Comparison of ENCODE assay signal across 36 cellular contexts in the genomic region with DNA sequence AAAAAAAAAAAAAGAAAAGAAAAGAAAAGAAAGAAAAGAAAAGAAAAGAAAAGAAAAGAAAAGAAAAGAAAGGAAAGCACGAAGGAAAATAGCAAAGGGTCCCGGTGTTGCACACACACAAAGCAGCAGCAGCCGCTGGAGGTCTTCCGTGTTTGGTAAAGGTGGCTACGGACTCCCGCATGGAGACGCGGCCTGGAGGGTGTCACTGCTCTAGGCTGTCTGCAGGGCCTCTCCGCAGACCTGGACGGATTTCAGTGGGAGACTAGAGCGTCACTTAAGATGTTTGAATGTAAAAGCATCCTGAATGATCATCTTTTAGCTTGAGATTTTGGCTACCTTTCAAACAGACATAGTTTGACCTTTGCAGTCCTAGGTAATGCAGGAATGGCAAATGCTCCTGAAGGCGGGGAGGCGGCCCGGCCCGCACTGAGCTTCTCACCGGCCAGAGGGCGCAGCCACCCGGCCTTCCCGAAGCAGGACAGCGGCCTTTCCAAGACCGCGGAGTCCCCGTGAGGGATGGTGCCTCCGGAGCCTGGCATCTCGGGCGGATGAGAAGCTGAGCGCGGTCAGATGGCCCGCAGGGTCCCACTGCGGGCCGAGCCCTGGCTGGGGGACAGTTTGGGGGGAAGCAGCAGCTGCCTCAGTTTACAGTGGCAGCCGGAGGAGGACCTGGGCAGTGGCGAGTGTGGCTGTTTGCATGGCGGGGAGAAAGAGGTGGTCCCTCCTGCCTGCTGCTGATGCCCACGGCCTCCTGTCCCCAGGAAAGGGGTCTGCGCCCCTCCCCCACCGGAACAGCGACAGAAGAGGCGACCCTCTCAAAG. TPM values are rescaled to one million over a fixed set of nuclear protein-coding genes. Genes with fewer than 3 reads are reported as not detected.
"Had no signal": no experiment of that assay in that cellular context is flagged by ENCODE, and none has a peak within 500 bp of the region (broad histone marks: within the 10 kb centered on the region; RNA-seq: fewer than 3 reads in every experiment).

No MANE protein-coding gene starts in this region.

- H3K27me3 ChIP-seq: ascending aorta, cardiac muscle cell, Peyer's patch had no signal

- H3K4me1 Mint-ChIP-seq: activated naive CD8-positive, alpha-beta T cell treated with anti-CD3 and anti-CD28 coated beads for 36 hours; activated T-helper 17 cell treated with anti-CD3 and anti-CD28 coated beads, Interleukin-2, amount 50 U/mL, for 72 hours; central memory CD8-positive, alpha-beta T cell had no signal

- H3K4me3 Mint-ChIP-seq: activated CD8-positive, alpha-beta T cell treated with anti-CD3 and anti-CD28 coated beads for 36 hours; activated naive CD8-positive, alpha-beta T cell treated with anti-CD3 and anti-CD28 coated beads for 36 hours; activated T-cell treated with anti-CD3 and anti-CD28 coated beads, Interleukin-2, amount 50 U/mL, for 72 hours; activated T-helper 17 cell treated with anti-CD3 and anti-CD28 coated beads, Interleukin-2, amount 50 U/mL, for 72 hours; central memory CD8-positive, alpha-beta T cell had no signal

- DNase-seq: activated CD4-positive, alpha-beta T cell treated with anti-CD3 and anti-CD28 coated beads for 48 hours; activated CD4-positive, alpha-beta T cell treated with anti-CD3 and anti-CD28 coated beads, Interleukin-2, amount 50 U/mL, for 4 hours; activated CD8-positive, alpha-beta T cell treated with anti-CD3 and anti-CD28 coated beads for 36 hours; activated effector memory CD4-positive, alpha-beta T cell treated with anti-CD3 and anti-CD28 coated beads, Interleukin-2, amount 50 U/mL, for 16 hours; activated naive CD4-positive, alpha-beta T cell; activated naive CD4-positive, alpha-beta T cell treated with anti-CD3 and anti-CD28 coated beads, Interleukin-2, amount 50 U/mL, for 16 hours; activated naive CD8-positive, alpha-beta T cell treated with anti-CD3 and anti-CD28 coated beads for 36 hours; activated T-cell treated with anti-CD3 and anti-CD28 coated beads, Interleukin-2, amount 50 U/mL, for 1 hour; activated T-cell treated with anti-CD3 and anti-CD28 coated beads, Interleukin-2, amount 50 U/mL, for 72 hours; amniotic stem cell; Kasumi-1; KG1; MG63; NCI-H1048; NCI-H1105 treated with DMSO at 0.1 percent for 48 hours; NCI-H1436; NCI-H1694; NCI-H1930; NCI-H2081 treated with DMSO at 0.1 percent for 48 hours; NCI-H345; NCI-H524 treated with DMSO at 0.1 percent for 48 hours; NK-92 treated with Interleukin-12 subunit alpha and Interleukin-12 subunit beta, amount 100 ng/mL, for 24 hours; PC-3; Peyer's patch; RPMI8226; SIG-M5; T1000 had no signal

- H3K9me3 ChIP-seq: ascending aorta, MG63, Peyer's patch had no signal

- H3K36me3 ChIP-seq: ascending aorta, cardiac muscle cell, MG63, Peyer's patch had no signal

- H3K4me3 ChIP-seq: ascending aorta, cardiac muscle cell, MG63, Peyer's patch had no signal

- ATAC-seq: activated CD8-positive, alpha-beta T cell treated with anti-CD3 and anti-CD28 coated beads for 36 hours; activated T-cell treated with anti-CD3 and anti-CD28 coated beads, Interleukin-2, amount 50 U/mL, for 72 hours; activated T-helper 17 cell treated with anti-CD3 and anti-CD28 coated beads, Interleukin-2, amount 50 U/mL, for 72 hours; PC-3 had no signal

- H3K27ac ChIP-seq: ascending aorta, cardiac muscle cell, Peyer's patch had no signal

- H3K27ac Mint-ChIP-seq: activated CD8-positive, alpha-beta T cell treated with anti-CD3 and anti-CD28 coated beads for 36 hours; activated naive CD8-positive, alpha-beta T cell treated with anti-CD3 and anti-CD28 coated beads for 36 hours; activated T-cell treated with anti-CD3 and anti-CD28 coated beads, Interleukin-2, amount 50 U/mL, for 72 hours; activated T-helper 17 cell treated with anti-CD3 and anti-CD28 coated beads, Interleukin-2, amount 50 U/mL, for 72 hours had no signal

- H3K9me3 Mint-ChIP-seq: activated CD8-positive, alpha-beta T cell treated with anti-CD3 and anti-CD28 coated beads for 36 hours; activated naive CD8-positive, alpha-beta T cell treated with anti-CD3 and anti-CD28 coated beads for 36 hours; activated T-cell treated with anti-CD3 and anti-CD28 coated beads, Interleukin-2, amount 50 U/mL, for 72 hours; activated T-helper 17 cell treated with anti-CD3 and anti-CD28 coated beads, Interleukin-2, amount 50 U/mL, for 72 hours; central memory CD8-positive, alpha-beta T cell had no signal

- H3K4me1 ChIP-seq: ascending aorta had no signal

- H3K36me3 Mint-ChIP-seq: activated naive CD8-positive, alpha-beta T cell treated with anti-CD3 and anti-CD28 coated beads for 36 hours had no signal

- H3K27me3 Mint-ChIP-seq: activated CD8-positive, alpha-beta T cell treated with anti-CD3 and anti-CD28 coated beads for 36 hours had no signal

RNA-seq across cellular contexts. Expression of a gene that starts 18.5 kb away (rescaled TPM):
- total RNA-seq: activated CD8-positive, alpha-beta memory T cell treated with anti-CD3 and anti-CD28 coated beads for 36 hours; activated CD8-positive, alpha-beta T cell treated with anti-CD3 and anti-CD28 coated beads for 36 hours; activated naive CD8-positive, alpha-beta T cell treated with anti-CD3 and anti-CD28 coated beads for 36 hours; activated T-cell treated with anti-CD3 and anti-CD28 coated beads, Interleukin-2, amount 50 U/mL, for 72 hours; activated T-helper 17 cell treated with anti-CD3 and anti-CD28 coated beads, Interleukin-2, amount 50 U/mL, for 72 hours; ascending aorta; cardiac muscle cell; NCI-H460; PC-3; Peyer's patch; SK-MEL-5; T-helper 1 cell treated with Interleukin-12 subunit alpha and Interleukin-12 subunit beta and Interleukin-4 antibody, amounts not matched to agents 30 ng/mL and 1 ng/mL, for 36 hours; T-helper 2 cell treated with Interferon-gamma antibody and Interleukin-4, amounts not matched to agents 100 ng/mL and 5 ng/mL, for 36 hours had no signal
- polyA plus RNA-seq: cardiac muscle cell had no signal

RNA-seq across cellular contexts. Expression of a gene that starts 26.2 kb away (rescaled TPM):
- total RNA-seq: activated CD8-positive, alpha-beta memory T cell treated with anti-CD3 and anti-CD28 coated beads for 36 hours; activated CD8-positive, alpha-beta T cell treated with anti-CD3 and anti-CD28 coated beads for 36 hours; activated naive CD8-positive, alpha-beta T cell treated with anti-CD3 and anti-CD28 coated beads for 36 hours; activated T-cell treated with anti-CD3 and anti-CD28 coated beads, Interleukin-2, amount 50 U/mL, for 72 hours; activated T-helper 17 cell treated with anti-CD3 and anti-CD28 coated beads, Interleukin-2, amount 50 U/mL, for 72 hours; ascending aorta; cardiac muscle cell; NCI-H460; PC-3; Peyer's patch; SK-MEL-5; T-helper 1 cell treated with Interleukin-12 subunit alpha and Interleukin-12 subunit beta and Interleukin-4 antibody, amounts not matched to agents 30 ng/mL and 1 ng/mL, for 36 hours; T-helper 2 cell treated with Interferon-gamma antibody and Interleukin-4, amounts not matched to agents 100 ng/mL and 5 ng/mL, for 36 hours had no signal
- polyA plus RNA-seq: cardiac muscle cell had no signal

RNA-seq across cellular contexts. Expression of a gene that starts 39.8 kb away (rescaled TPM):
- total RNA-seq: activated CD8-positive, alpha-beta memory T cell treated with anti-CD3 and anti-CD28 coated beads for 36 hours; activated CD8-positive, alpha-beta T cell treated with anti-CD3 and anti-CD28 coated beads for 36 hours; activated naive CD8-positive, alpha-beta T cell treated with anti-CD3 and anti-CD28 coated beads for 36 hours; activated T-cell treated with anti-CD3 and anti-CD28 coated beads, Interleukin-2, amount 50 U/mL, for 72 hours; activated T-helper 17 cell treated with anti-CD3 and anti-CD28 coated beads, Interleukin-2, amount 50 U/mL, for 72 hours; ascending aorta; cardiac muscle cell; NCI-H460; PC-3; Peyer's patch; SK-MEL-5; T-helper 1 cell treated with Interleukin-12 subunit alpha and Interleukin-12 subunit beta and Interleukin-4 antibody, amounts not matched to agents 30 ng/mL and 1 ng/mL, for 36 hours; T-helper 2 cell treated with Interferon-gamma antibody and Interleukin-4, amounts not matched to agents 100 ng/mL and 5 ng/mL, for 36 hours had no signal
- polyA plus RNA-seq: cardiac muscle cell had no signal

RNA-seq across cellular contexts. Expression of a gene that starts 48.9 kb away (rescaled TPM):
- total RNA-seq: activated CD8-positive, alpha-beta memory T cell treated with anti-CD3 and anti-CD28 coated beads for 36 hours; activated CD8-positive, alpha-beta T cell treated with anti-CD3 and anti-CD28 coated beads for 36 hours; activated naive CD8-positive, alpha-beta T cell treated with anti-CD3 and anti-CD28 coated beads for 36 hours; activated T-cell treated with anti-CD3 and anti-CD28 coated beads, Interleukin-2, amount 50 U/mL, for 72 hours; activated T-helper 17 cell treated with anti-CD3 and anti-CD28 coated beads, Interleukin-2, amount 50 U/mL, for 72 hours; ascending aorta; cardiac muscle cell; NCI-H460; PC-3; Peyer's patch; SK-MEL-5; T-helper 1 cell treated with Interleukin-12 subunit alpha and Interleukin-12 subunit beta and Interleukin-4 antibody, amounts not matched to agents 30 ng/mL and 1 ng/mL, for 36 hours; T-helper 2 cell treated with Interferon-gamma antibody and Interleukin-4, amounts not matched to agents 100 ng/mL and 5 ng/mL, for 36 hours had no signal
- polyA plus RNA-seq: cardiac muscle cell had no signal

RNA-seq across cellular contexts. Expression of a gene that starts 50.0 kb away (rescaled TPM):
- total RNA-seq: activated CD8-positive, alpha-beta memory T cell treated with anti-CD3 and anti-CD28 coated beads for 36 hours; activated CD8-positive, alpha-beta T cell treated with anti-CD3 and anti-CD28 coated beads for 36 hours; activated naive CD8-positive, alpha-beta T cell treated with anti-CD3 and anti-CD28 coated beads for 36 hours; activated T-cell treated with anti-CD3 and anti-CD28 coated beads, Interleukin-2, amount 50 U/mL, for 72 hours; activated T-helper 17 cell treated with anti-CD3 and anti-CD28 coated beads, Interleukin-2, amount 50 U/mL, for 72 hours; ascending aorta; cardiac muscle cell; NCI-H460; PC-3; Peyer's patch; T-helper 1 cell treated with Interleukin-12 subunit alpha and Interleukin-12 subunit beta and Interleukin-4 antibody, amounts not matched to agents 30 ng/mL and 1 ng/mL, for 36 hours; T-helper 2 cell treated with Interferon-gamma antibody and Interleukin-4, amounts not matched to agents 100 ng/mL and 5 ng/mL, for 36 hours had no signal
- polyA plus RNA-seq: cardiac muscle cell had no signal
